16 cellular contexts compared by ENCODE assay signal in genomic region chr6:3623451-3624267, GRCh38.
DNase-seq lines count a peak whose midpoint lies in the region; ATAC-seq and TF ChIP-seq lines count a peak whose summit lies in the region.
"Had no signal": no experiment of that assay in that cellular context is flagged by ENCODE, and none has a peak within 500 bp of the region (broad histone marks: within the 10 kb centered on the region; RNA-seq: fewer than 3 reads in every experiment).

No MANE protein-coding gene starts in this region.

- CTCF ChIA-PET in HEK293T (lab: Yijun Ruan, JAX): interaction anchor here (0.9 kb wide), 1 partner anchor 14 kb away, joined by 8 read pairs; no protein-coding TSS in a partner anchor

- POLR2A ChIA-PET in naive thymus-derived CD8-positive, alpha-beta T cell (lab: Charles Lee): no interaction called here
- POLR2A ChIA-PET in HEK293T (lab: Yijun Ruan, JAX): no interaction called here

- no peaks in the 10 kb centered on the region for H3K36me3 ChIP-seq in mucosa of descending colon (ENCODE audit: low read depth)
- H3K36me3 ChIP-seq: neutrophil, right atrium auricular region had no signal

- peak; percentile 75 to 92 for ATAC-seq in naive thymus-derived CD8-positive, alpha-beta T cell
- ATAC-seq in mucosa of descending colon (no peak), GM19397 (IDR thresholded peaks at IDR 0.05; ENCODE audit: unreplicated experiment) (no peak)
- ATAC-seq: activated CD4-positive, alpha-beta T cell treated with anti-CD3 and anti-CD28 coated beads for 36 hours; activated T-helper 17 cell treated with anti-CD3 and anti-CD28 coated beads, Interleukin-2, amount 50 U/mL, for 72 hours had no signal

- H3K9me3 ChIP-seq in mucosa of descending colon: no peaks in the 10 kb centered on the region
- H3K9me3 ChIP-seq: neutrophil, right atrium auricular region had no signal

- no peak overlapping the region for H3K4me3 ChIP-seq in mucosa of descending colon
- H3K4me3 ChIP-seq: right atrium auricular region had no signal

- H3K9me3 Mint-ChIP-seq in activated naive CD8-positive, alpha-beta T cell (ENCODE audit: low read depth): no peaks in the 10 kb centered on the region
- no peaks in the 10 kb centered on the region for H3K9me3 Mint-ChIP-seq in naive thymus-derived CD8-positive, alpha-beta T cell
- H3K9me3 Mint-ChIP-seq: activated T-helper 17 cell treated with anti-CD3 and anti-CD28 coated beads, Interleukin-2, amount 50 U/mL, for 72 hours; HFFc6 had no signal

- H3K4me1 Mint-ChIP-seq in activated naive CD8-positive, alpha-beta T cell (ENCODE audit: low read depth): peaks cover 35% of the 10 kb centered on the region
- H3K4me1 Mint-ChIP-seq in naive thymus-derived CD8-positive, alpha-beta T cell: peaks cover 14 to 38% (median 28%) of the 10 kb centered on the region in 4 donors
- H3K4me1 Mint-ChIP-seq: activated T-helper 17 cell treated with anti-CD3 and anti-CD28 coated beads, Interleukin-2, amount 50 U/mL, for 72 hours had no signal

- no peaks in the 10 kb centered on the region for H3K4me1 ChIP-seq in mucosa of descending colon (ENCODE audit: low read depth)
- H3K4me1 ChIP-seq: right atrium auricular region had no signal

- no peaks in the 10 kb centered on the region for H3K27me3 Mint-ChIP-seq in activated naive CD8-positive, alpha-beta T cell
- peaks cover 0 to 19% (median 3%) of the 10 kb centered on the region in 5 donors for H3K27me3 Mint-ChIP-seq in naive thymus-derived CD8-positive, alpha-beta T cell

- DNase-seq in stimulated activated CD4-positive, alpha-beta T cell treated with anti-CD3 and anti-CD28 coated beads, Interleukin-1b, Interleukin-23, amount 100 ng/mL, for 48 hours: peak; percentile 5
- no peak for DNase-seq in stimulated activated CD4-positive, alpha-beta T cell treated with anti-CD3 and anti-CD28 coated beads, Interleukin-4, amount 100 ng/mL, for 24 hours
- peak in 7 of 10 donors; percentile 46 to 74 (median 64) for DNase-seq in naive thymus-derived CD8-positive, alpha-beta T cell
- DNase-seq in mucosa of descending colon (no peak), glomerular visceral epithelial cell (ENCODE audit: extremely low spot score) (no peak), HEK293T (ENCODE audit: extremely low spot score) (no peak)
- DNase-seq: activated CD4-positive, alpha-beta T cell treated with anti-CD3 and anti-CD28 coated beads for 36 hours; erythroblast; HFFc6; mesendoderm; NCI-H146 had no signal

- H3K36me3 Mint-ChIP-seq in activated naive CD8-positive, alpha-beta T cell: no peaks in the 10 kb centered on the region
- H3K36me3 Mint-ChIP-seq in naive thymus-derived CD8-positive, alpha-beta T cell: no peaks in the 10 kb centered on the region

- TF ChIP-seq CTCF in mucosa of descending colon (IDR thresholded peaks at IDR 0.05): no peak

- intact Hi-C loops in mucosa of descending colon (cut with DNase I, micrococcal nuclease): no loop called here

- H3K27ac Mint-ChIP-seq in activated naive CD8-positive, alpha-beta T cell: no peak overlapping the region
- peak overlapping the region in 9 of 10 donors; percentile 20 to 85 (median 79) for H3K27ac Mint-ChIP-seq in naive thymus-derived CD8-positive, alpha-beta T cell
- H3K27ac Mint-ChIP-seq: activated CD4-positive, alpha-beta T cell treated with anti-CD3 and anti-CD28 coated beads for 36 hours; activated T-helper 17 cell treated with anti-CD3 and anti-CD28 coated beads, Interleukin-2, amount 50 U/mL, for 72 hours; HFFc6 had no signal

- H3K4me3 Mint-ChIP-seq in activated naive CD8-positive, alpha-beta T cell: peak overlapping the region; percentile 75
- H3K4me3 Mint-ChIP-seq in naive thymus-derived CD8-positive, alpha-beta T cell: peak overlapping the region; percentile 54 to 89 (median 76)
- H3K4me3 Mint-ChIP-seq: activated CD4-positive, alpha-beta T cell treated with anti-CD3 and anti-CD28 coated beads for 36 hours; activated T-helper 17 cell treated with anti-CD3 and anti-CD28 coated beads, Interleukin-2, amount 50 U/mL, for 72 hours; HFFc6 had no signal

TF ChIP-seq in HEK293T, 16 proteins besides CTCF, POLR2A, EP300 and RAD21:
- no peak for TF ChIP-seq LEF1 (IDR thresholded peaks at IDR 0.05; ENCODE audit: borderline replicate concordance)
- TF ChIP-seq NFRKB (IDR thresholded peaks at IDR 0.05): no peak
- no peak for TF ChIP-seq TARDBP (IDR thresholded peaks at IDR 0.05)
- TF ChIP-seq SP1 (IDR thresholded peaks at IDR 0.05): no peak

Comparison
In these comparisons a context has a peak if more than half of its experiments do, and no peak if none do; other contexts are left out.
1. DNase-seq: peak in stimulated activated CD4-positive, alpha-beta T cell treated with anti-CD3 and anti-CD28 coated beads, Interleukin-1b, Interleukin-23, amount 100 ng/mL, for 48 hours (single experiment) and naive thymus-derived CD8-positive, alpha-beta T cell (7 of 10); none in stimulated activated CD4-positive, alpha-beta T cell treated with anti-CD3 and anti-CD28 coated beads, Interleukin-4, amount 100 ng/mL, for 24 hours (single experiment), mucosa of descending colon (0 of 3), glomerular visceral epithelial cell (single experiment) and HEK293T (single experiment).
2. ATAC-seq: peak in naive thymus-derived CD8-positive, alpha-beta T cell (2 of 2); none in mucosa of descending colon (single experiment) and GM19397 (single experiment).